ENCODE assay signal across 8 cellular contexts in genomic region chr1:236066828-236067386, GRCh38. TPM values are rescaled to one million over a fixed set of nuclear protein-coding genes. Genes with fewer than 3 reads are reported as not detected.
A peak's percentile ranks its signal among the peaks of the same experiment; 100 is the strongest.
DNase-seq lines count a peak whose midpoint lies in the region; ATAC-seq and TF ChIP-seq lines count a peak whose summit lies in the region.

No MANE protein-coding gene starts in this region.

- ATAC-seq in GM18858 (IDR thresholded peaks at IDR 0.05; ENCODE audit: unreplicated experiment) (peak; percentile 87), HG02981 (IDR thresholded peaks at IDR 0.05; ENCODE audit: unreplicated experiment) (peak; percentile 72), T-helper 17 cell (peak; percentile 99), upper lobe of right lung (peak; percentile 64)

- TF ChIP-seq EP300 in ovary (IDR thresholded peaks at IDR 0.05) = peak; percentile 64

- peak; percentile 26 to 62 (median 53) for DNase-seq in T-helper 17 cell
- peak; percentile 15 to 72 for DNase-seq in ascending aorta (ENCODE audit: low spot score in 2 of 2)
- peak in 3 of 5 donors; percentile 33 to 53 (median 36) for DNase-seq in ovary
- peak; percentile 79 for DNase-seq in upper lobe of right lung
- DNase-seq in NCI-H1694 treated with DMSO at 0.1 percent for 48 hours (lab: John Stamatoyannopoulos, UW) = no peak
- no peak for DNase-seq in foreskin melanocyte

- peaks cover 0 to 15% of the 10 kb centered on the region in 2 donors for H3K4me1 ChIP-seq in ascending aorta
- H3K4me1 ChIP-seq in ovary (ENCODE audit: insufficient read depth) = peaks cover 10% of the 10 kb centered on the region
- peaks cover 6% of the 10 kb centered on the region for H3K4me1 ChIP-seq in upper lobe of right lung

- H3K27me3 ChIP-seq in ascending aorta (no peaks in the 10 kb centered on the region), ovary (no peaks in the 10 kb centered on the region), upper lobe of right lung (no peaks in the 10 kb centered on the region)

- H3K36me3 Mint-ChIP-seq in T-helper 17 cell (ENCODE audit: low read depth) = peaks cover 2% of the 10 kb centered on the region

- peak overlapping the region; percentile 78 for H3K27ac Mint-ChIP-seq in T-helper 17 cell

- no peak overlapping the region for H3K4me3 ChIP-seq in ascending aorta
- no peak overlapping the region for H3K4me3 ChIP-seq in ovary
- H3K4me3 ChIP-seq in upper lobe of right lung = no peak overlapping the region

- no peaks in the 10 kb centered on the region for H3K9me3 ChIP-seq in T-helper 17 cell (ENCODE audit: control insufficient read depth, low read length, poor library complexity, severe bottlenecking)
- H3K9me3 ChIP-seq in ascending aorta = peaks cover 6 to 9% of the 10 kb centered on the region in 2 donors
- no peaks in the 10 kb centered on the region for H3K9me3 ChIP-seq in ovary
- H3K9me3 ChIP-seq in upper lobe of right lung = peaks cover 4% of the 10 kb centered on the region

- WGBS in ovary, 3 donors = 50 to 59% (median 55%) methylated on average over 6 of the region's 6 CpGs

- H3K4me1 Mint-ChIP-seq in T-helper 17 cell = peaks cover 23% of the 10 kb centered on the region

- intact Hi-C loops in ascending aorta (cut with DNase I) = loop anchor here (5.0 kb wide), 2 partner anchors 160 to 200 kb away; partner anchors contain the start of gene LYST
- intact Hi-C loops in ovary (cut with DNase I) = loop anchor here in 2 of 4 donors (5.0 to 10.0 kb wide), 3 partner anchors 92 to 202 kb away; partner anchors contain the start of gene LYST (in 1 of the 2)
- intact Hi-C loops in upper lobe of right lung (cut with DNase I) = no loop called here

- H3K27me3 Mint-ChIP-seq in T-helper 17 cell = peaks cover 27% of the 10 kb centered on the region

- H3K36me3 ChIP-seq in ascending aorta = no peaks in the 10 kb centered on the region
- no peaks in the 10 kb centered on the region for H3K36me3 ChIP-seq in ovary
- no peaks in the 10 kb centered on the region for H3K36me3 ChIP-seq in upper lobe of right lung

- TF ChIP-seq CTCF in ascending aorta (IDR thresholded peaks at IDR 0.05) (no peak), ovary (IDR thresholded peaks at IDR 0.05) (no peak), upper lobe of right lung (IDR thresholded peaks at IDR 0.05) (no peak)

- H3K4me3 Mint-ChIP-seq in T-helper 17 cell = peak overlapping the region; percentile 70

- H3K27ac ChIP-seq in ascending aorta (peak overlapping the region; percentile 91 to 95), ovary (peak overlapping the region; percentile 80 to 96), upper lobe of right lung (peak overlapping the region; percentile 15)

- TF ChIP-seq POLR2A in ovary (IDR thresholded peaks at IDR 0.05) = no peak

RNA-seq across cellular contexts. Expression of gene NID1, which starts 2.0 kb away (rescaled TPM):
- total RNA-seq in T-helper 17 cell (1 to 10 TPM in 1 of 2 donors, under 1 TPM in 1; 0.45 to 2.6 TPM), ascending aorta (172 TPM), ovary (100 to 1,000 TPM in 3 of 7 donors, 10 to 100 TPM in 4; 59.2 to 141 (median 72.0) TPM), upper lobe of right lung (60.5 TPM)
- 100 to 1,000 TPM in 1 of 2 donors, 10 to 100 TPM in 1; 76.4 to 147 TPM for polyA plus RNA-seq in ovary

Comparison
In these comparisons a context has a peak if more than half of its experiments do, and no peak if none do; other contexts are left out.
1. DNase-seq: peak in T-helper 17 cell (3 of 3), ascending aorta (2 of 2), ovary (3 of 5) and upper lobe of right lung (single experiment); none in NCI-H1694 treated with DMSO at 0.1 percent for 48 hours (single experiment) and foreskin melanocyte (single experiment).
2. H3K27ac ChIP-seq: peak in every context shown above with its lines; median percentile 93 in ascending aorta; 88 in ovary; 15 in upper lobe of right lung.
3. RNA of gene NID1, which starts 2.0 kb away (total RNA-seq): 172 TPM in ascending aorta (single experiment), 59.2 to 141 TPM in ovary and 60.5 TPM in upper lobe of right lung (single experiment); 0.45 to 2.6 TPM in T-helper 17 cell; every median in the first group is over 10 times any median in the second.
4. Peak in every context shown above with its lines, with median percentiles within 50 percentile points of each other: ATAC-seq.